ENCODE assay signal across 27 cellular contexts in the genomic region with DNA sequence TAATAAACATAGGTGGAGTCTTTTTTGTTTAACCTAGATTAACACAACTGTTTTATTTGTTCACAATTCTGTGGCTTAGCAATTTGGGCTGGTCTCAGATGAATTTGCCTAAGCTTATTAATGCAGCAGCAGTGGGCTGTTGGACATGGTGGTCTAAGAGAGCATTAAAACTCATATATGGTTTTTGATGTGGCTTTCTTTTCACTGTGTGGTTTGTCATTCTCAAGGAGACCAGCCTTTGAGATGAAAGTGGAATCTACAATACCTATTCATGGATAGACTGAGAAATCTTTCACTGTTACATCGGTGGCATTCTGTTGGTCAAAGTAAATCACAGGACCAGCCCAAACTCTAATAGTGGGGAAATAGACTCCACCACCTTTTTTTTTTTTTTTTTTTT.
"Had no signal": no experiment of that assay in that cellular context is flagged by ENCODE, and none has a peak within 500 bp of the region (broad histone marks: within the 10 kb centered on the region; RNA-seq: fewer than 3 reads in every experiment).

No MANE protein-coding gene starts in this region.

- H3K27me3 ChIP-seq: neural progenitor cell, ovary, right lobe of liver, sigmoid colon, stomach, thyroid gland, tibial nerve, upper lobe of left lung, vagina had no signal

- H3K27me3 Mint-ChIP-seq: progenitor cell of endocrine pancreas; stimulated activated naive B cell treated with anti-CD40 and anti-IgM and Interleukin-4, amounts not matched to agents 10 μg/mL and 1 μg/mL and 100 μg/mL, for 72 hours; stimulated activated naive CD8-positive, alpha-beta T cell treated with anti-CD3 and anti-CD28 coated beads, Interleukin-15, Interleukin-2, amounts not matched to agents 100 ng/mL and 50 ng/mL, for 24 hours had no signal

- H3K9me3 ChIP-seq: ovary, psoas muscle, right lobe of liver, sigmoid colon, stomach, thoracic aorta, thyroid gland, tibial nerve, upper lobe of left lung, vagina had no signal

- H3K9me3 Mint-ChIP-seq: nephron; neural progenitor cell; stimulated activated effector memory CD8-positive, alpha-beta T cell treated with anti-CD3 and anti-CD28 coated beads, Interleukin-12 subunit alpha, Interleukin-12 subunit beta, amount 100 ng/mL, for 72 hours; stimulated activated naive B cell treated with anti-CD40 and anti-IgM and Interleukin-4, amounts not matched to agents 10 μg/mL and 1 μg/mL and 100 μg/mL, for 72 hours; stimulated activated naive CD8-positive, alpha-beta T cell treated with anti-CD3 and anti-CD28 coated beads, Interleukin-15, Interleukin-2, amounts not matched to agents 100 ng/mL and 50 ng/mL, for 24 hours had no signal

- H3K4me3 ChIP-seq: neural progenitor cell, ovary, psoas muscle, right lobe of liver, sigmoid colon, stomach, thoracic aorta, thyroid gland, tibial nerve, upper lobe of left lung, vagina had no signal

- H3K27ac ChIP-seq: neural progenitor cell, ovary, parathyroid adenoma, psoas muscle, right lobe of liver, sigmoid colon, stomach, thoracic aorta, thyroid gland, tibial nerve, upper lobe of left lung, vagina had no signal

- H3K4me1 Mint-ChIP-seq: nephron; neural progenitor cell; stimulated activated effector memory CD8-positive, alpha-beta T cell treated with anti-CD3 and anti-CD28 coated beads, Interleukin-12 subunit alpha, Interleukin-12 subunit beta, amount 100 ng/mL, for 72 hours had no signal

- ATAC-seq: psoas muscle; right cardiac atrium; right lobe of liver; stimulated activated effector memory CD8-positive, alpha-beta T cell treated with anti-CD3 and anti-CD28 coated beads, Interleukin-12 subunit alpha, Interleukin-12 subunit beta, amount 100 ng/mL, for 72 hours; stimulated activated naive B cell treated with anti-CD40 and anti-IgM and Interleukin-4, amounts not matched to agents 10 μg/mL and 1 μg/mL and 100 μg/mL, for 72 hours had no signal

- H3K4me3 Mint-ChIP-seq: nephron; neural progenitor cell; stimulated activated effector memory CD8-positive, alpha-beta T cell treated with anti-CD3 and anti-CD28 coated beads, Interleukin-12 subunit alpha, Interleukin-12 subunit beta, amount 100 ng/mL, for 72 hours; stimulated activated naive B cell treated with anti-CD40 and anti-IgM and Interleukin-4, amounts not matched to agents 10 μg/mL and 1 μg/mL and 100 μg/mL, for 72 hours; stimulated activated naive CD8-positive, alpha-beta T cell treated with anti-CD3 and anti-CD28 coated beads, Interleukin-15, Interleukin-2, amounts not matched to agents 100 ng/mL and 50 ng/mL, for 24 hours had no signal

- H3K27ac Mint-ChIP-seq: nephron; neural progenitor cell; progenitor cell of endocrine pancreas; stimulated activated naive B cell treated with anti-CD40 and anti-IgM and Interleukin-4, amounts not matched to agents 10 μg/mL and 1 μg/mL and 100 μg/mL, for 72 hours; stimulated activated naive CD8-positive, alpha-beta T cell treated with anti-CD3 and anti-CD28 coated beads, Interleukin-15, Interleukin-2, amounts not matched to agents 100 ng/mL and 50 ng/mL, for 24 hours had no signal

- DNase-seq: occipital lobe; ovary; posterior cingulate gyrus; psoas muscle; right cardiac atrium; right lobe of liver; sigmoid colon; small intestine; stimulated activated CD4-positive, alpha-beta T cell treated with anti-CD3 and anti-CD28 coated beads, Interleukin-15, amount 100 ng/mL, for 24 hours; stimulated activated CD4-positive, alpha-beta T cell treated with anti-CD3 and anti-CD28 coated beads, Interleukin-2, amount 100 ng/mL, for 24 hours; stimulated activated CD4-positive, alpha-beta T cell treated with anti-CD3 and anti-CD28 coated beads, Interleukin-2, amount 100 ng/mL, for 48 hours; stimulated activated CD4-positive, alpha-beta T cell treated with anti-CD3 and anti-CD28 coated beads, Interleukin-4, amount 100 ng/mL, for 24 hours; stimulated activated naive B cell treated with anti-CD40 and anti-IgM and Interleukin-4, amounts not matched to agents 10 μg/mL and 1 μg/mL and 100 μg/mL, for 72 hours; stimulated activated naive CD4-positive, alpha-beta T cell treated with Interleukin-2 at 50 U/mL for 16 hours; stomach; thyroid gland; trophoblast cell; upper lobe of left lung had no signal
